In the genomic region with DNA sequence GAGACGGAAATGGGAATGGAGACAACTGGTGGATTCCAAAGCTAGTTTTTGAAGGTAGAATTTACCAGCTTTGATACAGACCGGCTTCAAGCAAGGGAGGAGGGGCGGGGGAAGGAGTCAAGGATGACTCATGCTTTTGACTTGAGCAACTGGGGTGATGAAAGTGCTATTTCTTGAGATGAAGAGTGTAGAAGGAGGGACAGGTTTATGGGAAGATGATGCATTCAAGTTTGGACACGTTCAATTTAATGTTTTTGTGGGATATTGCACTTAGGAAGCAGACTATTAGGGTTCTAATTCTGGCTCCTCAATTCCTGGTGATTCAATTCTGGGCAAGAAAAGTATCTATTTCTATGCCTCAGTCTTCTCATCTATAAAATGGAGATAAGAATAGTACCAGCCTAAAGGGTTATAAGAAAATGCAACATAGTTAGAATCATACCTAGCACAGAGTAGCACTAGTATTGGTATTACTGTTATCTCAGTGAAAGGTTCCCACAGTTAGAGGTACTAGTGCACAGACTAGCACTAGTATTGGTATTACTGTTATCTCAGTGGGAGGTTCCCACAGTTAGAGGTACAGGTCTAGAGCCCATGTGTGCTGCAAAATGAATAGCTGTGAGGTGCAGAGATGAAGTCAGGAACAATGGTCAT, we compare ENCODE assay signal across 8 cellular contexts.
DNase-seq lines count a peak whose midpoint lies in the region; ATAC-seq and FAIRE-seq lines count a peak whose summit lies in the region.

No MANE protein-coding gene starts in this region.

- peak; percentile 90 for DNase-seq in EL
- DNase-seq in HTR-8/SVneo (ENCODE audit: insufficient read length, low spot score) = peak; percentile 79
- DNase-seq in activated CD8-positive, alpha-beta memory T cell treated with anti-CD3 and anti-CD28 coated beads, Interleukin-2, amount 50 U/mL, for 48 hours = peak; percentile 65
- peak in 34 of 42 donors; percentile 24 to 86 (median 60) for DNase-seq in head of caudate nucleus
- DNase-seq in stimulated activated CD4-positive, alpha-beta T cell treated with anti-CD3 and anti-CD28 coated beads, Interleukin-2, amount 100 ng/mL, for 48 hours = peak; percentile 37 to 41
- DNase-seq in NCI-H1417 treated with DMSO at 0.1 percent for 48 hours (lab: John Stamatoyannopoulos, UW) = no peak
- no peak for DNase-seq in NCI-H748 (lab: John Stamatoyannopoulos, UW; ENCODE audit: unreplicated experiment)

- peak; percentile 58 for FAIRE-seq in HTR-8/SVneo (lab: Jason Lieb, UNC)

- peak; percentile 87 for ATAC-seq in GM21619 (IDR thresholded peaks at IDR 0.05; ENCODE audit: unreplicated experiment)

- intact Hi-C loops in head of caudate nucleus (cut with DNase I) = no loop called here

Comparison
In these comparisons a context has a peak if more than half of its experiments do, and no peak if none do; other contexts are left out.
1. DNase-seq: peak in EL (single experiment), HTR-8/SVneo (single experiment), activated CD8-positive, alpha-beta memory T cell treated with anti-CD3 and anti-CD28 coated beads, Interleukin-2, amount 50 U/mL, for 48 hours (single experiment), head of caudate nucleus (34 of 42) and stimulated activated CD4-positive, alpha-beta T cell treated with anti-CD3 and anti-CD28 coated beads, Interleukin-2, amount 100 ng/mL, for 48 hours (2 of 2); none in NCI-H1417 treated with DMSO at 0.1 percent for 48 hours (single experiment) and NCI-H748 (single experiment).